In genomic region chr1:31752952-31753351, GRCh38 we compare ENCODE assay signal across 14 cellular contexts. TPM values are rescaled to one million over a fixed set of nuclear protein-coding genes. Genes with fewer than 3 reads are reported as not detected.
DNase-seq lines count a peak whose midpoint lies in the region; ATAC-seq and TF ChIP-seq lines count a peak whose summit lies in the region.
"Had no signal": no experiment of that assay in that cellular context is flagged by ENCODE, and none has a peak within 500 bp of the region (broad histone marks: within the 10 kb centered on the region; RNA-seq: fewer than 3 reads in every experiment).

No MANE protein-coding gene starts in this region.

- TF ChIP-seq POLR2A in erythroblast (IDR thresholded peaks at IDR 0.05; ENCODE audit: low read length), result no peak

- H3K27ac Mint-ChIP-seq in activated T-cell treated with anti-CD3 and anti-CD28 coated beads, Interleukin-2, amount 50 U/mL, for 72 hours, result no peak overlapping the region
- H3K27ac Mint-ChIP-seq: dendritic cell treated with granulocyte-macrophage colony-stimulating factor and Interleukin-4, amounts not matched to agents 40 ng/mL and 50 ng/mL, for 4 days had no signal

- H3K4me3 ChIP-seq in BLaER1, result no peak overlapping the region
- no peak overlapping the region for H3K4me3 ChIP-seq in coronary artery
- H3K4me3 ChIP-seq: adrenal gland, mucosa of descending colon, pancreas had no signal

- no peaks in the 10 kb centered on the region for H3K27me3 ChIP-seq in BLaER1
- H3K27me3 ChIP-seq: adrenal gland, pancreas had no signal

- peaks cover 53% of the 10 kb centered on the region for H4K20me1 ChIP-seq in BLaER1

- no peaks in the 10 kb centered on the region for H3K9me3 ChIP-seq in BLaER1
- H3K9me3 ChIP-seq: adrenal gland, mucosa of descending colon, pancreas had no signal

- peak overlapping the region; percentile 41; the same call in 1 of the 2 replicates for H3K27ac ChIP-seq in BLaER1
- H3K27ac ChIP-seq in coronary artery, result peak overlapping the region; percentile 11 to 78
- H3K27ac ChIP-seq: pancreas had no signal

- H3K9ac ChIP-seq in BLaER1, result no peak overlapping the region

- H3K4me1 Mint-ChIP-seq in activated T-cell treated with anti-CD3 and anti-CD28 coated beads, Interleukin-2, amount 50 U/mL, for 72 hours (ENCODE audit: low read depth), result peaks cover 30% of the 10 kb centered on the region

- no peaks in the 10 kb centered on the region for H3K36me3 Mint-ChIP-seq in activated T-cell treated with anti-CD3 and anti-CD28 coated beads, Interleukin-2, amount 50 U/mL, for 72 hours (ENCODE audit: insufficient read depth in 2 of 2)

- peak; percentile 16 for DNase-seq in LHCN-M2 (ENCODE audit: low read depth)
- DNase-seq in coronary artery (ENCODE audit: low spot score), result no peak
- peak in 34 of 56 donors; percentile 9 to 67 (median 40) for DNase-seq in nucleus accumbens (lab: John Stamatoyannopoulos, UW)
- no peak for DNase-seq in activated T-cell treated with anti-CD3 and anti-CD28 coated beads, Interleukin-2, amount 50 U/mL, for 72 hours
- no peak for DNase-seq in erythroblast (lab: John Stamatoyannopoulos, UW)
- DNase-seq in NCI-H446 treated with DMSO at 0.1 percent for 48 hours (lab: John Stamatoyannopoulos, UW), result no peak
- DNase-seq: islet precursor cell, mucosa of descending colon, NCI-H2227 treated with DMSO at 0.1 percent for 48 hours had no signal

- ATAC-seq in activated T-cell treated with anti-CD3 and anti-CD28 coated beads, Interleukin-2, amount 50 U/mL, for 72 hours (replicated peaks in 1 of 2), result no peak
- ATAC-seq in HG03469 (IDR thresholded peaks at IDR 0.05; ENCODE audit: unreplicated experiment), result no peak

- peaks cover 21% of the 10 kb centered on the region for H3K27me3 Mint-ChIP-seq in activated T-cell treated with anti-CD3 and anti-CD28 coated beads, Interleukin-2, amount 50 U/mL, for 72 hours (ENCODE audit: low read depth)

- peaks cover 12% of the 10 kb centered on the region for H3K36me3 ChIP-seq in BLaER1
- H3K36me3 ChIP-seq: adrenal gland, pancreas had no signal

- peak overlapping the region; percentile 68 for H3K4me2 ChIP-seq in BLaER1

- H3K4me1 ChIP-seq in BLaER1, result peaks cover 67% of the 10 kb centered on the region

- no peaks in the 10 kb centered on the region for H3K9me3 Mint-ChIP-seq in activated T-cell treated with anti-CD3 and anti-CD28 coated beads, Interleukin-2, amount 50 U/mL, for 72 hours
- H3K9me3 Mint-ChIP-seq: dendritic cell treated with granulocyte-macrophage colony-stimulating factor and Interleukin-4, amounts not matched to agents 40 ng/mL and 50 ng/mL, for 4 days had no signal

- H3K4me3 Mint-ChIP-seq in activated T-cell treated with anti-CD3 and anti-CD28 coated beads, Interleukin-2, amount 50 U/mL, for 72 hours, result no peak overlapping the region
- H3K4me3 Mint-ChIP-seq: dendritic cell treated with granulocyte-macrophage colony-stimulating factor and Interleukin-4, amounts not matched to agents 40 ng/mL and 50 ng/mL, for 4 days had no signal

- TF ChIP-seq CTCF in coronary artery (IDR thresholded peaks at IDR 0.05), result no peak

RNA-seq across cellular contexts. Expression of gene ADGRB2, which starts 11.2 kb away (rescaled TPM):
- total RNA-seq in LHCN-M2 (2014; rRNA removed), result 20.5 and 22.6 TPM in 2 replicates
- polyA plus RNA-seq in LHCN-M2 (2012), result 20.8 TPM
- 1 to 10 TPM; 1.0 to 2.3 TPM for total RNA-seq in activated T-cell treated with anti-CD3 and anti-CD28 coated beads, Interleukin-2, amount 50 U/mL, for 72 hours

RNA-seq across cellular contexts. Expression of gene COL16A1, which starts 49.1 kb away (rescaled TPM):
- total RNA-seq in LHCN-M2 (2014; rRNA removed), result 9.8 and 11.5 TPM in 2 replicates
- polyA plus RNA-seq in LHCN-M2 (2012), result 8.1 TPM
- under 1 TPM; 0.49 to 0.82 TPM for total RNA-seq in activated T-cell treated with anti-CD3 and anti-CD28 coated beads, Interleukin-2, amount 50 U/mL, for 72 hours

Comparison
In these comparisons a context has a peak if more than half of its experiments do, and no peak if none do; other contexts are left out.
1. DNase-seq: peak in LHCN-M2 (single experiment) and nucleus accumbens (34 of 56); none in coronary artery (single experiment), activated T-cell treated with anti-CD3 and anti-CD28 coated beads, Interleukin-2, amount 50 U/mL, for 72 hours (0 of 2), erythroblast (0 of 2) and NCI-H446 treated with DMSO at 0.1 percent for 48 hours (single experiment).